14 cellular contexts compared by ENCODE assay signal in genomic region chr13:40476175-40476958, GRCh38.
DNase-seq lines count a peak whose midpoint lies in the region; ATAC-seq and TF ChIP-seq lines count a peak whose summit lies in the region.
"Had no signal": no experiment of that assay in that cellular context is flagged by ENCODE, and none has a peak within 500 bp of the region (broad histone marks: within the 10 kb centered on the region; RNA-seq: fewer than 3 reads in every experiment).

No MANE protein-coding gene starts in this region.

- no peak overlapping the region for H3K4me3 Mint-ChIP-seq in stimulated activated naive CD8-positive, alpha-beta T cell treated with anti-CD3 and anti-CD28 coated beads, Interleukin-15, Interleukin-2, amounts not matched to agents 100 ng/mL and 50 ng/mL, for 24 hours
- no peak overlapping the region for H3K4me3 Mint-ChIP-seq in chondrocyte (ENCODE audit: unreplicated experiment)

- TF ChIP-seq CTCF in chondrocyte (IDR thresholded peaks at IDR 0.05), result no peak

- no peak for ATAC-seq in stimulated activated naive CD8-positive, alpha-beta T cell treated with anti-CD3 and anti-CD28 coated beads, Interleukin-15, Interleukin-2, amounts not matched to agents 100 U/mL and 50 U/mL, for 24 hours
- no peak for ATAC-seq in HG02571 (IDR thresholded peaks at IDR 0.05; ENCODE audit: unreplicated experiment)
- ATAC-seq: HCT116, left colon had no signal

- H3K27me3 Mint-ChIP-seq in stimulated activated naive CD8-positive, alpha-beta T cell treated with anti-CD3 and anti-CD28 coated beads, Interleukin-15, Interleukin-2, amounts not matched to agents 100 ng/mL and 50 ng/mL, for 24 hours, result no peaks in the 10 kb centered on the region
- no peaks in the 10 kb centered on the region for H3K27me3 Mint-ChIP-seq in chondrocyte (ENCODE audit: low read depth)

- peak overlapping the region; percentile 10 for H3K27ac Mint-ChIP-seq in stimulated activated naive CD8-positive, alpha-beta T cell treated with anti-CD3 and anti-CD28 coated beads, Interleukin-15, Interleukin-2, amounts not matched to agents 100 ng/mL and 50 ng/mL, for 24 hours
- peak overlapping the region; percentile 88 for H3K27ac Mint-ChIP-seq in chondrocyte (ENCODE audit: unreplicated experiment)

- H3K36me3 Mint-ChIP-seq in stimulated activated naive CD8-positive, alpha-beta T cell treated with anti-CD3 and anti-CD28 coated beads, Interleukin-15, Interleukin-2, amounts not matched to agents 100 ng/mL and 50 ng/mL, for 24 hours (ENCODE audit: low read depth), result no peaks in the 10 kb centered on the region
- H3K36me3 Mint-ChIP-seq in chondrocyte (ENCODE audit: low read depth), result no peaks in the 10 kb centered on the region

- peaks cover 32% of the 10 kb centered on the region for H3K4me1 Mint-ChIP-seq in stimulated activated naive CD8-positive, alpha-beta T cell treated with anti-CD3 and anti-CD28 coated beads, Interleukin-15, Interleukin-2, amounts not matched to agents 100 ng/mL and 50 ng/mL, for 24 hours (ENCODE audit: low read depth)
- H3K4me1 Mint-ChIP-seq in chondrocyte (ENCODE audit: low read depth), result peaks cover 50% of the 10 kb centered on the region

- DNase-seq in stimulated activated naive CD8-positive, alpha-beta T cell treated with anti-CD3 and anti-CD28 coated beads, Interleukin-15, Interleukin-2, amounts not matched to agents 100 U/mL and 50 U/mL, for 24 hours, result no peak
- DNase-seq in chondrocyte (ENCODE audit: low spot score) (no peak), lung microvascular endothelial cell (ENCODE audit: low read depth in 2 of 2) (peak; percentile 17 to 55), DMS153 treated with DMSO at 0.1 percent for 48 hours (lab: John Stamatoyannopoulos, UW; ENCODE audit: unreplicated experiment) (no peak), NCI-H345 (lab: John Stamatoyannopoulos, UW) (no peak), NCI-H345 treated with DMSO at 0.1 percent for 48 hours (lab: John Stamatoyannopoulos, UW; ENCODE audit: unreplicated experiment) (no peak)
- DNase-seq: activated CD8-positive, alpha-beta memory T cell treated with anti-CD3 and anti-CD28 coated beads for 24 hours; left colon; NCI-H526 treated with DMSO at 0.1 percent for 48 hours; T-helper 1 cell; uterus had no signal

- peaks cover 4% of the 10 kb centered on the region for H3K9me3 Mint-ChIP-seq in stimulated activated naive CD8-positive, alpha-beta T cell treated with anti-CD3 and anti-CD28 coated beads, Interleukin-15, Interleukin-2, amounts not matched to agents 100 ng/mL and 50 ng/mL, for 24 hours
- H3K9me3 Mint-ChIP-seq in chondrocyte (ENCODE audit: low read depth), result no peaks in the 10 kb centered on the region

Comparison
In these comparisons a context has a peak if more than half of its experiments do, and no peak if none do; other contexts are left out.
1. DNase-seq: peak in lung microvascular endothelial cell (2 of 2); none in stimulated activated naive CD8-positive, alpha-beta T cell treated with anti-CD3 and anti-CD28 coated beads, Interleukin-15, Interleukin-2, amounts not matched to agents 100 U/mL and 50 U/mL, for 24 hours (single experiment), chondrocyte (single experiment), DMS153 treated with DMSO at 0.1 percent for 48 hours (single experiment), NCI-H345 (single experiment) and NCI-H345 treated with DMSO at 0.1 percent for 48 hours (single experiment).